ENCODE assay signal across 8 cellular contexts in the genomic region with DNA sequence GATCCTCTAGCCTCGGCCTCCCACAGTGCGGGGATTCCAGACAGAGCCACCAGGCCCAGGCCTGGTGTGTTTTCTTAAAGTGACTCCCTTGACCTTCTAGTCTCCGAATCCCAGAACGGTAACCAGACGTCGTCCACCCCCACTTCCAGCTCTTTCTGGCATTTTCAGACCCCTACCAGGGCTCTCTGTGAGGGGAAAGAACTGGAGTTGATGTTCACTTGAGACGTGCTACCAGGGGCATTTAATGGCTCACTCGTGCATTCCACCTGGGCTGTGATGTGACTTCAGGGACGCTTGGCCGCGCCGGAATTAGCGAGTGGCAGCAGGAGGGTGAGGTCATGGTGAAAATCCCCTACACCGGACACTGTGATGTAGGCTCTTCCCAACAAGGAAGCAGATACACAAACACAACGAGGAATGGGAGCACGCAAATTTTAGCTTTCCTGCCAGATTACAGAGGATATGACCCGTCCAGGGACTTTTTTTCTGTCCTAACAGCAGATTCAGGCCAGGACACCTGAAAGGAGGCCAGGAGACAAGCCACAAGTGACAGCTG. TPM values are rescaled to one million over a fixed set of nuclear protein-coding genes. Genes with fewer than 3 reads are reported as not detected.
A peak's percentile ranks its signal among the peaks of the same experiment; 100 is the strongest.
DNase-seq lines count a peak whose midpoint lies in the region; TF ChIP-seq lines count a peak whose summit lies in the region.

No MANE protein-coding gene starts in this region.

- H3K27me3 Mint-ChIP-seq in progenitor cell of endocrine pancreas, result peaks cover 12% of the 10 kb centered on the region

- peaks cover 5% of the 10 kb centered on the region for H3K36me3 Mint-ChIP-seq in progenitor cell of endocrine pancreas (ENCODE audit: insufficient read depth)

- H3K4me1 Mint-ChIP-seq in progenitor cell of endocrine pancreas (ENCODE audit: low read depth), result peaks cover 26% of the 10 kb centered on the region

- DNase-seq in ELF-1 (ENCODE audit: low read depth, low spot score), result peak; percentile 76
- DNase-seq in glomerular visceral epithelial cell (ENCODE audit: extremely low spot score), result peak; percentile 96
- DNase-seq in progenitor cell of endocrine pancreas (ENCODE audit: low spot score, unreplicated experiment), result no peak
- no peak for DNase-seq in stimulated activated CD4-positive, alpha-beta T cell treated with anti-CD3 and anti-CD28 coated beads, Interleukin-15, amount 100 ng/mL, for 24 hours
- DNase-seq in Kasumi-1 (lab: John Stamatoyannopoulos, UW), result no peak
- DNase-seq in nucleus accumbens (lab: John Stamatoyannopoulos, UW), result no peak
- DNase-seq in amygdala (lab: John Stamatoyannopoulos, UW), result no peak

- H3K4me3 ChIP-seq in SU-DHL-6 (ENCODE audit: insufficient read depth, low read length, poor library complexity, severe bottlenecking), result peak overlapping the region; percentile 66

- no peaks in the 10 kb centered on the region for H3K9me2 ChIP-seq in SU-DHL-6 (replicated peaks; ENCODE audit: insufficient read depth, low read length)

- peaks cover 31% of the 10 kb centered on the region for H3F3A ChIP-seq in SU-DHL-6 (ENCODE audit: insufficient read depth)

- H3K4me3 Mint-ChIP-seq in progenitor cell of endocrine pancreas (ENCODE audit: low read depth), result peak overlapping the region; percentile 86

- H3K36me3 ChIP-seq in SU-DHL-6 (ENCODE audit: low read length), result peaks cover 30% of the 10 kb centered on the region

- H2AFZ ChIP-seq in SU-DHL-6 (ENCODE audit: low read depth, low read length, severe bottlenecking), result no peak overlapping the region

- H3K27me3 ChIP-seq in SU-DHL-6 (ENCODE audit: low read length), result no peaks in the 10 kb centered on the region

- H3K4me2 ChIP-seq in SU-DHL-6 (ENCODE audit: low read depth, low read length, poor library complexity, severe bottlenecking), result peak overlapping the region; percentile 72

- no peaks in the 10 kb centered on the region for H3K9me3 ChIP-seq in SU-DHL-6 (ENCODE audit: insufficient read depth, low read length)

- no peak for TF ChIP-seq CTCF in SU-DHL-6 (IDR thresholded peaks at IDR 0.05; ENCODE audit: insufficient read depth, low read length, poor library complexity, severe bottlenecking)
- no peak for TF ChIP-seq CTCF in progenitor cell of endocrine pancreas (IDR thresholded peaks at IDR 0.05; ENCODE audit: unreplicated experiment)

- H3K9ac ChIP-seq in SU-DHL-6 (ENCODE audit: low read length), result peak overlapping the region; percentile 68

- H3K9me3 Mint-ChIP-seq in progenitor cell of endocrine pancreas (ENCODE audit: low read depth), result no peaks in the 10 kb centered on the region

- peak overlapping the region; percentile 97 for H3K27ac Mint-ChIP-seq in progenitor cell of endocrine pancreas

- H4K20me1 ChIP-seq in SU-DHL-6 (ENCODE audit: low read depth, low read length), result peaks cover under 1% of the 10 kb centered on the region; the same call in 1 of the 2 replicates

- peaks cover 39% of the 10 kb centered on the region for H3K79me2 ChIP-seq in SU-DHL-6 (ENCODE audit: insufficient read depth, low read length)

- H3K27ac ChIP-seq in SU-DHL-6 (ENCODE audit: low read depth, low read length), result no peak overlapping the region

RNA-seq across cellular contexts. Expression of a gene that starts 1.1 kb away (rescaled TPM):
- total RNA-seq in progenitor cell of endocrine pancreas, result 39.2 and 41.1 TPM in 2 replicates

Comparison
In these comparisons a context has a peak if more than half of its experiments do, and no peak if none do; other contexts are left out.
1. DNase-seq: peak in ELF-1 (single experiment) and glomerular visceral epithelial cell (single experiment); none in progenitor cell of endocrine pancreas (single experiment), stimulated activated CD4-positive, alpha-beta T cell treated with anti-CD3 and anti-CD28 coated beads, Interleukin-15, amount 100 ng/mL, for 24 hours (single experiment), Kasumi-1 (0 of 2), nucleus accumbens (0 of 56) and amygdala (0 of 56).